Comparison of ENCODE assay signal across 1 cellular context in the genomic region with DNA sequence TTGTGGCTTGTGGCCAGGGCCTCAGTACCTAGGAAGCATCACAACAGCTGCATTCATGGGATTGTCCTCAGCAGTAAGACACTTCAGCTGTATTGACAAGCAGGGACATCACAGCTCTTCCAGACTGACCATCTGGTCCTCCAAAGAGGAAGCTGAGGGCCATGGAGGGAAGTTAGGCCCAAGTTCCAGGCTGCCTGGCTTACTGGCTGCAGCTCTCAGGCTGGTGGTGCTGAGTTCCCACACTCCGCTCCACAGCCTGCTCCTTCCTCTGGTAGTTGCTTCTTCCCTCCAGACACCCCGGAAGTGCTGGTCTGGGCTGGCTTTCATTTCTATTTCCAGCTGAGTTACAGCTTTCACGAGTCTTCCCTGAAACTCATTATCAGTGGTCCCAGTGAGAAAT.
TF ChIP-seq lines count a peak whose summit lies in the region.

No MANE protein-coding gene starts in this region.

TF ChIP-seq in IMR-90, 13 proteins besides CTCF, POLR2A, EP300 and RAD21:
- TF ChIP-seq CEBPB (IDR thresholded peaks at IDR 0.05; ENCODE audit: low read depth, low read length) (no peak), BHLHE40 (IDR thresholded peaks at IDR 0.05; ENCODE audit: low read depth, low read length) (no peak), MAZ (IDR thresholded peaks at IDR 0.05; ENCODE audit: borderline replicate concordance, low read depth, low read length) (no peak), CHD1 (IDR thresholded peaks at IDR 0.05; ENCODE audit: low read depth, low read length) (no peak)
- TF ChIP-seq, protein P1, sequence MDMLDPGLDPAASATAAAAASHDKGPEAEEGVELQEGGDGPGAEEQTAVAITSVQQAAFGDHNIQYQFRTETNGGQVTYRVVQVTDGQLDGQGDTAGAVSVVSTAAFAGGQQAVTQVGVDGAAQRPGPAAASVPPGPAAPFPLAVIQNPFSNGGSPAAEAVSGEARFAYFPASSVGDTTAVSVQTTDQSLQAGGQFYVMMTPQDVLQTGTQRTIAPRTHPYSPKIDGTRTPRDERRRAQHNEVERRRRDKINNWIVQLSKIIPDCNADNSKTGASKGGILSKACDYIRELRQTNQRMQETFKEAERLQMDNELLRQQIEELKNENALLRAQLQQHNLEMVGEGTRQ (IDR thresholded peaks at IDR 0.05; ENCODE audit: low read depth, low read length): no peak
